ENCODE assay signal across 11 cellular contexts in the genomic region with DNA sequence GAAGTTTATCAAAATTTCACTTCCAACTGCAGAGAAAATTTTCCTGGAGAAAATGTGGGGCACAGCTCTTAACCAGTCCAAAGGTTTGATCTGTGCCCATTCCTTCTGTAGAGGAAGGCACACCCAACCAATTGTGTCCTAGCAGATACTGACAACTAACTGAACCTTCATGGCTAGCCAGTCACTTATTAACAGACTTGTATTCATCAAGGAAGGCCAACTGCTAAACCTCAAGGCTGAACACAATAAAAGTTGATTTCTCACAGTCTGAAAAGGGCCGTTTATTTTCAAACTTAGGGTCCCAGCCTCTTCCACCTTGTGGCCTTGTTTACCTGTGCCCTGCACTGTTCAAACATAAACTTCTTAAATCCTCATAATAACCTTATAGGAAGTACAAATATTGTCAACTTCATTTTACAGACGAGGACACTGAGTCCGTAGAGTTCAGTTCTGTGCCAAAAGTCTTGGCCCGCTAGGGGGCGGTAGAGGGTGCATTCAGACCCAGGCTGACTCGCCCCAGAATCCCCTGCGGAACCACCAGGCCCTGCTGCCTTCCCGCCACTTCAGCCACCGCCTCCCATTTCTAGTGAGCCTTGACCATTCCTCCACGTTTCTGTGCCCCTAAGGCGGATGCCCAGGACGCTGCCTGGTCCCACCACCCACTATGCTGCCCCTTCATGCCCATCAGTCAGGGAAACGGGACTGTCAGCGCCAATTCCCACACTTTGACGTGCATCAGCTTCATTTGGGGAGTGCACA. TPM values are rescaled to one million over a fixed set of nuclear protein-coding genes. Genes with fewer than 3 reads are reported as not detected.
DNase-seq lines count a peak whose midpoint lies in the region; ATAC-seq and TF ChIP-seq lines count a peak whose summit lies in the region.
"Had no signal": no experiment of that assay in that cellular context is flagged by ENCODE, and none has a peak within 500 bp of the region (broad histone marks: within the 10 kb centered on the region; RNA-seq: fewer than 3 reads in every experiment).

No MANE protein-coding gene starts in this region.

- ATAC-seq in activated CD8-positive, alpha-beta memory T cell treated with anti-CD3 and anti-CD28 coated beads, Interleukin-2, amount 10 ng/mL, durations not matched to agents 7 days and 5 days: no peak
- ATAC-seq in HG02938 (IDR thresholded peaks at IDR 0.05; ENCODE audit: unreplicated experiment) (no peak), psoas muscle (no peak)

- CTCF ChIA-PET in activated CD8-positive, alpha-beta memory T cell treated with anti-CD3 and anti-CD28 coated beads, Interleukin-2, amount 10 ng/mL, durations not matched to agents 7 days and 5 days (lab: Charles Lee): interaction anchor here (0.9 to 1.0 kb wide), 3 partner anchors 17 to 157 kb away, joined by 3 to 4 read pairs (median 3); no protein-coding TSS in a partner anchor

- TF ChIP-seq POLR2A in esophagus muscularis mucosa (IDR thresholded peaks at IDR 0.05; ENCODE audit: low read depth): no peak

- no peak overlapping the region for H2AFZ ChIP-seq in Loucy (ENCODE audit: low read length)

- H3K4me3 ChIP-seq in Loucy (ENCODE audit: low read length, poor library complexity, severe bottlenecking) (no peak overlapping the region), epithelial cell of esophagus (ENCODE audit: low read length) (no peak overlapping the region), esophagus muscularis mucosa (no peak overlapping the region), psoas muscle (no peak overlapping the region)
- H3K4me3 ChIP-seq: prostate gland, suprapubic skin had no signal

- H3K9me3 Mint-ChIP-seq in activated CD8-positive, alpha-beta memory T cell treated with anti-CD3 and anti-CD28 coated beads, Interleukin-2, amount 10 ng/mL, durations not matched to agents 7 days and 5 days (ENCODE audit: low read depth): no peaks in the 10 kb centered on the region

- no peak overlapping the region for H3K27ac Mint-ChIP-seq in activated CD8-positive, alpha-beta memory T cell treated with anti-CD3 and anti-CD28 coated beads, Interleukin-2, amount 10 ng/mL, durations not matched to agents 7 days and 5 days

- H3F3A ChIP-seq in Loucy (ENCODE audit: low read depth): no peaks in the 10 kb centered on the region

- no peaks in the 10 kb centered on the region for H3K79me2 ChIP-seq in Loucy (ENCODE audit: insufficient read depth, low read length)

- no peaks in the 10 kb centered on the region for H3K36me3 Mint-ChIP-seq in activated CD8-positive, alpha-beta memory T cell treated with anti-CD3 and anti-CD28 coated beads, Interleukin-2, amount 10 ng/mL, durations not matched to agents 7 days and 5 days

- TF ChIP-seq CTCF in Loucy (conservative IDR thresholded peaks at IDR 0.05; ENCODE audit: low read length): peak; percentile 69
- peak; percentile 12 for TF ChIP-seq CTCF in epithelial cell of esophagus (IDR thresholded peaks at IDR 0.05; ENCODE audit: insufficient read depth, low read depth, low read length, missing control alignments)
- TF ChIP-seq CTCF in esophagus muscularis mucosa (IDR thresholded peaks at IDR 0.05): no peak
- TF ChIP-seq CTCF in psoas muscle (IDR thresholded peaks at IDR 0.05): no peak

- H3K9me2 ChIP-seq in Loucy (replicated peaks; ENCODE audit: low read depth, low read length): no peaks in the 10 kb centered on the region

- H3K4me1 ChIP-seq in Loucy (ENCODE audit: insufficient read depth, low read length, poor library complexity, severe bottlenecking) (peaks cover 6% of the 10 kb centered on the region), esophagus muscularis mucosa (no peaks in the 10 kb centered on the region), psoas muscle (no peaks in the 10 kb centered on the region)
- H3K4me1 ChIP-seq: prostate gland had no signal

- H4K20me1 ChIP-seq in Loucy (ENCODE audit: insufficient read depth, low read length, poor library complexity, severe bottlenecking): no peaks in the 10 kb centered on the region

- peak; percentile 7 for DNase-seq in activated CD8-positive, alpha-beta memory T cell treated with anti-CD3 and anti-CD28 coated beads, Interleukin-2, amount 50 U/mL, for 24 hours (ENCODE audit: extremely low read depth)
- DNase-seq in activated CD8-positive, alpha-beta memory T cell treated with anti-CD3 and anti-CD28 coated beads, Interleukin-2, amount 10 ng/mL, durations not matched to agents 7 days and 5 days: no peak
- DNase-seq in epithelial cell of esophagus (ENCODE audit: low read depth): no peak
- peak; percentile 29 to 41 for DNase-seq in stimulated activated CD4-positive, alpha-beta T cell treated with anti-CD3 and anti-CD28 coated beads, Interleukin-2, amount 100 ng/mL, for 48 hours
- DNase-seq in esophagus muscularis mucosa (ENCODE audit: extremely low spot score): no peak
- DNase-seq in psoas muscle: no peak
- DNase-seq: activated gamma-delta T cell treated with Interleukin-2 at 50 U/mL for 16 hours had no signal

- TF ChIP-seq EP300 in esophagus muscularis mucosa (IDR thresholded peaks at IDR 0.05): no peak

- no peak overlapping the region for H3K4me2 ChIP-seq in Loucy (ENCODE audit: low read depth, low read length, poor library complexity, severe bottlenecking)

- H3K9ac ChIP-seq in Loucy (ENCODE audit: low read depth, low read length, poor library complexity, severe bottlenecking): no peak overlapping the region

- H3K4me3 Mint-ChIP-seq in activated CD8-positive, alpha-beta memory T cell treated with anti-CD3 and anti-CD28 coated beads, Interleukin-2, amount 10 ng/mL, durations not matched to agents 7 days and 5 days: no peak overlapping the region

- peaks cover 49% of the 10 kb centered on the region for H3K27me3 Mint-ChIP-seq in activated CD8-positive, alpha-beta memory T cell treated with anti-CD3 and anti-CD28 coated beads, Interleukin-2, amount 10 ng/mL, durations not matched to agents 7 days and 5 days

- H3K9me3 ChIP-seq in Loucy (ENCODE audit: insufficient read depth, low read depth, low read length) (no peaks in the 10 kb centered on the region), esophagus muscularis mucosa (no peaks in the 10 kb centered on the region), psoas muscle (no peaks in the 10 kb centered on the region)
- H3K9me3 ChIP-seq: prostate gland, suprapubic skin had no signal

- H3K27me3 ChIP-seq in Loucy (ENCODE audit: insufficient read depth, low read length, poor library complexity, severe bottlenecking) (no peaks in the 10 kb centered on the region), esophagus muscularis mucosa (peaks cover 0 to 57% (median 0%) of the 10 kb centered on the region in 4 donors), psoas muscle (ENCODE audit: insufficient read depth in 3 of 3, low read length in 2 of 3) (peaks cover 0 to 15% (median 4%) of the 10 kb centered on the region in 3 donors)

- H3K36me3 ChIP-seq in Loucy (ENCODE audit: insufficient read depth, low read length): no peaks in the 10 kb centered on the region
- no peaks in the 10 kb centered on the region for H3K36me3 ChIP-seq in esophagus muscularis mucosa
- no peaks in the 10 kb centered on the region for H3K36me3 ChIP-seq in psoas muscle (ENCODE audit: insufficient read depth in 1 of 2, low read depth in 1 of 2)
- H3K36me3 ChIP-seq: prostate gland, suprapubic skin had no signal

- no peaks in the 10 kb centered on the region for H3K4me1 Mint-ChIP-seq in activated CD8-positive, alpha-beta memory T cell treated with anti-CD3 and anti-CD28 coated beads, Interleukin-2, amount 10 ng/mL, durations not matched to agents 7 days and 5 days

- 71% methylated on average over 10 of the region's 15 CpGs for WGBS in esophagus muscularis mucosa
- 61 to 69% (median 64%) methylated on average over 15 of the region's 15 CpGs for WGBS in psoas muscle, 3 donors

- intact Hi-C loops in esophagus muscularis mucosa (cut with DNase I): no loop called here
- intact Hi-C loops in psoas muscle (cut with DNase I): no loop called here

- no peak overlapping the region for H3K27ac ChIP-seq in esophagus muscularis mucosa (replicated peaks in 1 of 4)
- no peak overlapping the region for H3K27ac ChIP-seq in psoas muscle
- H3K27ac ChIP-seq: prostate gland, suprapubic skin had no signal

RNA-seq across cellular contexts. Expression of a gene that starts 19.3 kb away (rescaled TPM):
- total RNA-seq in activated CD8-positive, alpha-beta memory T cell treated with anti-CD3 and anti-CD28 coated beads, Interleukin-2, amount 10 ng/mL, durations not matched to agents 7 days and 5 days: not detected
- total RNA-seq in esophagus muscularis mucosa: under 1 TPM in 3 of 4 donors, not detected in 1; 0.23 to 0.83 (median 0.42) TPM
- total RNA-seq in psoas muscle: under 1 TPM in 3 of 4 donors, not detected in 1; 0.05 to 0.22 (median 0.11) TPM
- polyA plus RNA-seq in psoas muscle: under 1 TPM; 0.05 to 0.10 (median 0.05) TPM

Comparison
In these comparisons a context has a peak if more than half of its experiments do, and no peak if none do; other contexts are left out.
1. DNase-seq: peak in activated CD8-positive, alpha-beta memory T cell treated with anti-CD3 and anti-CD28 coated beads, Interleukin-2, amount 50 U/mL, for 24 hours (single experiment) and stimulated activated CD4-positive, alpha-beta T cell treated with anti-CD3 and anti-CD28 coated beads, Interleukin-2, amount 100 ng/mL, for 48 hours (2 of 2); none in activated CD8-positive, alpha-beta memory T cell treated with anti-CD3 and anti-CD28 coated beads, Interleukin-2, amount 10 ng/mL, durations not matched to agents 7 days and 5 days (single experiment), epithelial cell of esophagus (single experiment), esophagus muscularis mucosa (single experiment) and psoas muscle (0 of 2).
2. CTCF ChIP-seq: peak in Loucy (single experiment) and epithelial cell of esophagus (single experiment); none in esophagus muscularis mucosa (0 of 3) and psoas muscle (single experiment).